Comparison of ENCODE assay signal across 13 cellular contexts in genomic region chr16:81669473-81670350, GRCh38.
DNase-seq lines count a peak whose midpoint lies in the region; ATAC-seq and TF ChIP-seq lines count a peak whose summit lies in the region.
"Had no signal": no experiment of that assay in that cellular context is flagged by ENCODE, and none has a peak within 500 bp of the region (broad histone marks: within the 10 kb centered on the region; RNA-seq: fewer than 3 reads in every experiment).

No MANE protein-coding gene starts in this region.

- H3K36me3 Mint-ChIP-seq in activated T-cell treated with anti-CD3 and anti-CD28 coated beads, Interleukin-2, amount 50 U/mL, for 24 hours (ENCODE audit: low read depth): peaks cover 64% of the 10 kb centered on the region
- peaks cover 17% of the 10 kb centered on the region for H3K36me3 Mint-ChIP-seq in activated naive CD8-positive, alpha-beta T cell treated with anti-CD3 and anti-CD28 coated beads for 36 hours
- peaks cover 33 to 64% of the 10 kb centered on the region in 2 donors for H3K36me3 Mint-ChIP-seq in stimulated activated naive B cell treated with anti-CD40 and anti-IgM and Interleukin-4, amounts not matched to agents 10 μg/mL and 1 μg/mL and 100 μg/mL, for 72 hours

- peaks cover 8% of the 10 kb centered on the region for H3K4me1 ChIP-seq in ovary (ENCODE audit: insufficient read depth)
- H3K4me1 ChIP-seq: colonic mucosa had no signal

- no peaks in the 10 kb centered on the region for H3K9me3 Mint-ChIP-seq in activated T-cell treated with anti-CD3 and anti-CD28 coated beads, Interleukin-2, amount 50 U/mL, for 24 hours
- H3K9me3 Mint-ChIP-seq in activated naive CD8-positive, alpha-beta T cell treated with anti-CD3 and anti-CD28 coated beads for 36 hours: peaks cover 2% of the 10 kb centered on the region
- H3K9me3 Mint-ChIP-seq in stimulated activated naive B cell treated with anti-CD40 and anti-IgM and Interleukin-4, amounts not matched to agents 10 μg/mL and 1 μg/mL and 100 μg/mL, for 72 hours: no peaks in the 10 kb centered on the region

- no peak for TF ChIP-seq POLR2A in ovary (IDR thresholded peaks at IDR 0.05)

- intact Hi-C loops in ovary (cut with DNase I): no loop called here

- no peaks in the 10 kb centered on the region for H3K27me3 Mint-ChIP-seq in activated T-cell treated with anti-CD3 and anti-CD28 coated beads, Interleukin-2, amount 50 U/mL, for 24 hours
- no peaks in the 10 kb centered on the region for H3K27me3 Mint-ChIP-seq in activated naive CD8-positive, alpha-beta T cell treated with anti-CD3 and anti-CD28 coated beads for 36 hours
- H3K27me3 Mint-ChIP-seq in stimulated activated naive B cell treated with anti-CD40 and anti-IgM and Interleukin-4, amounts not matched to agents 10 μg/mL and 1 μg/mL and 100 μg/mL, for 72 hours: no peaks in the 10 kb centered on the region

- H3K36me3 ChIP-seq in ovary: no peaks in the 10 kb centered on the region

- no peak for ATAC-seq in stimulated activated naive B cell treated with anti-CD40 and anti-IgM and Interleukin-4, amounts not matched to agents 10 μg/mL and 1 μg/mL and 100 μg/mL, for 72 hours (replicated peaks)

- H3K4me3 ChIP-seq in ovary: no peak overlapping the region
- H3K4me3 ChIP-seq: colonic mucosa, SK-N-MC had no signal

- no peak for TF ChIP-seq CTCF in ovary (IDR thresholded peaks at IDR 0.05)

- no peaks in the 10 kb centered on the region for H3K9me3 ChIP-seq in ovary
- H3K9me3 ChIP-seq: colonic mucosa had no signal

- no peak overlapping the region for H3K4me3 Mint-ChIP-seq in activated T-cell treated with anti-CD3 and anti-CD28 coated beads, Interleukin-2, amount 50 U/mL, for 24 hours
- no peak overlapping the region for H3K4me3 Mint-ChIP-seq in activated naive CD8-positive, alpha-beta T cell treated with anti-CD3 and anti-CD28 coated beads for 36 hours
- no peak overlapping the region for H3K4me3 Mint-ChIP-seq in stimulated activated naive B cell treated with anti-CD40 and anti-IgM and Interleukin-4, amounts not matched to agents 10 μg/mL and 1 μg/mL and 100 μg/mL, for 72 hours

- DNase-seq in activated T-cell treated with anti-CD3 and anti-CD28 coated beads, Interleukin-2, amount 50 U/mL, for 24 hours: no peak
- no peak for DNase-seq in activated T-cell treated with anti-CD3 and anti-CD28 coated beads, Interleukin-2, amount 50 U/mL, for 1 hour
- peak; percentile 83 for DNase-seq in NCI-H1092 treated with DMSO at 0.1 percent for 48 hours (lab: John Stamatoyannopoulos, UW)
- DNase-seq in activated naive CD8-positive, alpha-beta T cell treated with anti-CD3 and anti-CD28 coated beads for 36 hours: no peak
- DNase-seq in stimulated activated naive B cell treated with anti-CD40 and anti-IgM and Interleukin-4, amounts not matched to agents 10 μg/mL and 1 μg/mL and 100 μg/mL, for 72 hours: no peak
- no peak for DNase-seq in KG1 (lab: John Stamatoyannopoulos, UW)
- no peak for DNase-seq in stimulated activated CD4-positive, alpha-beta T cell treated with anti-CD3 and anti-CD28 coated beads, Interleukin-15, amount 100 ng/mL, for 24 hours
- DNase-seq in ovary: no peak
- DNase-seq: activated CD4-positive, alpha-beta T cell treated with anti-CD3 and anti-CD28 coated beads, Interleukin-2, amount 50 U/mL, for 48 hours; activated effector memory CD4-positive, alpha-beta T cell treated with anti-CD3 and anti-CD28 coated beads, Interleukin-2, amount 50 U/mL, for 16 hours; colonic mucosa; NCI-H2081 treated with DMSO at 0.1 percent for 48 hours had no signal

- no peaks in the 10 kb centered on the region for H3K4me1 Mint-ChIP-seq in activated T-cell treated with anti-CD3 and anti-CD28 coated beads, Interleukin-2, amount 50 U/mL, for 24 hours (ENCODE audit: low read depth)
- no peaks in the 10 kb centered on the region for H3K4me1 Mint-ChIP-seq in activated naive CD8-positive, alpha-beta T cell treated with anti-CD3 and anti-CD28 coated beads for 36 hours
- no peaks in the 10 kb centered on the region for H3K4me1 Mint-ChIP-seq in stimulated activated naive B cell treated with anti-CD40 and anti-IgM and Interleukin-4, amounts not matched to agents 10 μg/mL and 1 μg/mL and 100 μg/mL, for 72 hours

- H3K27ac ChIP-seq in ovary: no peak overlapping the region
- H3K27ac ChIP-seq: colonic mucosa, SK-N-MC had no signal

- H3K27ac Mint-ChIP-seq in activated T-cell treated with anti-CD3 and anti-CD28 coated beads, Interleukin-2, amount 50 U/mL, for 24 hours: peak overlapping the region; percentile 71
- peak overlapping the region; percentile 56 for H3K27ac Mint-ChIP-seq in activated naive CD8-positive, alpha-beta T cell treated with anti-CD3 and anti-CD28 coated beads for 36 hours
- peak overlapping the region; percentile 17 for H3K27ac Mint-ChIP-seq in stimulated activated naive B cell treated with anti-CD40 and anti-IgM and Interleukin-4, amounts not matched to agents 10 μg/mL and 1 μg/mL and 100 μg/mL, for 72 hours

- no peak for TF ChIP-seq EP300 in ovary (IDR thresholded peaks at IDR 0.05)

- no peaks in the 10 kb centered on the region for H3K27me3 ChIP-seq in ovary
- H3K27me3 ChIP-seq: colonic mucosa had no signal

- 91 to 93% (median 91%) methylated on average over 23 of the region's 23 CpGs for WGBS in ovary, 3 donors

Comparison
In these comparisons a context has a peak if more than half of its experiments do, and no peak if none do; other contexts are left out.
1. H3K27ac Mint-ChIP-seq: peak in every context shown above with its lines; median percentile 71 in activated T-cell treated with anti-CD3 and anti-CD28 coated beads, Interleukin-2, amount 50 U/mL, for 24 hours; 56 in activated naive CD8-positive, alpha-beta T cell treated with anti-CD3 and anti-CD28 coated beads for 36 hours; 17 in stimulated activated naive B cell treated with anti-CD40 and anti-IgM and Interleukin-4, amounts not matched to agents 10 μg/mL and 1 μg/mL and 100 μg/mL, for 72 hours.